ENCODE assay signal across 1 cellular context in genomic region chr1:36397378-36398230, GRCh38.
TF ChIP-seq lines count a peak whose summit lies in the region.

TSS of gene LSM10 (minus strand) at chr1:36397908. CDS start at chr1:36394129, 3,779 bp downstream.

TF ChIP-seq in HepG2, 621 proteins besides CTCF, POLR2A, EP300 and RAD21 (continued from another document and continues in another):
- TF ChIP-seq ZNF646 (CRISPR knock-in tag; IDR thresholded peaks at IDR 0.05) (no peak), LCORL (IDR thresholded peaks at IDR 0.05) (no peak), LCORL (CRISPR knock-in tag; IDR thresholded peaks at IDR 0.05) (peak; percentile 74), ELF3 (CRISPR knock-in tag; IDR thresholded peaks at IDR 0.05) (no peak), ARHGAP35 (CRISPR knock-in tag; IDR thresholded peaks at IDR 0.05; ENCODE audit: borderline replicate concordance) (peak; percentile 19; the same call in 1 of the 2 replicates), ATF3 (CRISPR knock-in tag; IDR thresholded peaks at IDR 0.05) (no peak), ZNF367 (CRISPR knock-in tag; IDR thresholded peaks at IDR 0.05; ENCODE audit: borderline replicate concordance) (no peak; the same call in 1 of the 2 replicates), ZSCAN31 (CRISPR knock-in tag; IDR thresholded peaks at IDR 0.05; ENCODE audit: low read depth) (peak; percentile 87; the same call in 1 of the 2 replicates), DMAP1 (CRISPR knock-in tag; IDR thresholded peaks at IDR 0.05) (peak; percentile 68), KAT7 (CRISPR knock-in tag; IDR thresholded peaks at IDR 0.05; ENCODE audit: borderline replicate concordance) (no peak), IRF2 (CRISPR knock-in tag; IDR thresholded peaks at IDR 0.05) (peak; percentile 75; the same call in 1 of the 2 replicates), SRF (IDR thresholded peaks at IDR 0.05; ENCODE audit: low read depth, low read length) (no peak), ISL2 (CRISPR knock-in tag; IDR thresholded peaks at IDR 0.05) (peak; percentile 74; the same call in 1 of the 2 replicates), ZNF883 (CRISPR knock-in tag; IDR thresholded peaks at IDR 0.05; ENCODE audit: not compliant biosample characterization) (no peak), ZBTB10 (CRISPR knock-in tag; IDR thresholded peaks at IDR 0.05; ENCODE audit: borderline replicate concordance) (peak; percentile 56; the same call in 1 of the 2 replicates), RARG (CRISPR knock-in tag; IDR thresholded peaks at IDR 0.05; ENCODE audit: low read depth) (no peak), SALL1 (CRISPR knock-in tag; IDR thresholded peaks at IDR 0.05) (peak; percentile 67), MTF1 (CRISPR knock-in tag; IDR thresholded peaks at IDR 0.05) (peak; percentile 67; the same call in 1 of the 2 replicates), FLYWCH1 (CRISPR knock-in tag; IDR thresholded peaks at IDR 0.05) (no peak), ZNF292 (CRISPR knock-in tag; IDR thresholded peaks at IDR 0.05; ENCODE audit: borderline replicate concordance, low read depth) (peak; percentile 65; the same call in 1 of the 2 replicates), KMT2A (CRISPR knock-in tag; IDR thresholded peaks at IDR 0.05) (peak; percentile 71; the same call in 1 of the 2 replicates), FOXP1 (IDR thresholded peaks at IDR 0.05) (no peak), FOXP1 (CRISPR knock-in tag; IDR thresholded peaks at IDR 0.05) (0 out of 2 replicates have a peak, but pooled peaks have one; percentile 20), TGIF2 (CRISPR knock-in tag; IDR thresholded peaks at IDR 0.05) (0 out of 2 replicates have a peak, but pooled peaks have one; percentile 23)
- TF ChIP-seq, protein P1, sequence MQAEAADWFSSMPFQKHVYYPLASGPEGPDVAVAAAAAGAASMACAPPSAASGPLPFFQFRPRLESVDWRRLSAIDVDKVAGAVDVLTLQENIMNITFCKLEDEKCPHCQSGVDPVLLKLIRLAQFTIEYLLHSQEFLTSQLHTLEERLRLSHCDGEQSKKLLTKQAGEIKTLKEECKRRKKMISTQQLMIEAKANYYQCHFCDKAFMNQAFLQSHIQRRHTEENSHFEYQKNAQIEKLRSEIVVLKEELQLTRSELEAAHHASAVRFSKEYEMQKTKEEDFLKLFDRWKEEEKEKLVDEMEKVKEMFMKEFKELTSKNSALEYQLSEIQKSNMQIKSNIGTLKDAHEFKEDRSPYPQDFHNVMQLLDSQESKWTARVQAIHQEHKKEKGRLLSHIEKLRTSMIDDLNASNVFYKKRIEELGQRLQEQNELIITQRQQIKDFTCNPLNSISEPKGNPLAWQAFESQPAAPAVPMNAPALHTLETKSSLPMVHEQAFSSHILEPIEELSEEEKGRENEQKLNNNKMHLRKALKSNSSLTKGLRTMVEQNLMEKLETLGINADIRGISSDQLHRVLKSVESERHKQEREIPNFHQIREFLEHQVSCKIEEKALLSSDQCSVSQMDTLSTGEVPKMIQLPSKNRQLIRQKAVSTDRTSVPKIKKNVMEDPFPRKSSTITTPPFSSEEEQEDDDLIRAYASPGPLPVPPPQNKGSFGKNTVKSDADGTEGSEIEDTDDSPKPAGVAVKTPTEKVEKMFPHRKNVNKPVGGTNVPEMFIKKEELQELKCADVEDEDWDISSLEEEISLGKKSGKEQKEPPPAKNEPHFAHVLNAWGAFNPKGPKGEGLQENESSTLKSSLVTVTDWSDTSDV (CRISPR knock-in tag; IDR thresholded peaks at IDR 0.05): peak; percentile 92
- TF ChIP-seq, protein P2, sequence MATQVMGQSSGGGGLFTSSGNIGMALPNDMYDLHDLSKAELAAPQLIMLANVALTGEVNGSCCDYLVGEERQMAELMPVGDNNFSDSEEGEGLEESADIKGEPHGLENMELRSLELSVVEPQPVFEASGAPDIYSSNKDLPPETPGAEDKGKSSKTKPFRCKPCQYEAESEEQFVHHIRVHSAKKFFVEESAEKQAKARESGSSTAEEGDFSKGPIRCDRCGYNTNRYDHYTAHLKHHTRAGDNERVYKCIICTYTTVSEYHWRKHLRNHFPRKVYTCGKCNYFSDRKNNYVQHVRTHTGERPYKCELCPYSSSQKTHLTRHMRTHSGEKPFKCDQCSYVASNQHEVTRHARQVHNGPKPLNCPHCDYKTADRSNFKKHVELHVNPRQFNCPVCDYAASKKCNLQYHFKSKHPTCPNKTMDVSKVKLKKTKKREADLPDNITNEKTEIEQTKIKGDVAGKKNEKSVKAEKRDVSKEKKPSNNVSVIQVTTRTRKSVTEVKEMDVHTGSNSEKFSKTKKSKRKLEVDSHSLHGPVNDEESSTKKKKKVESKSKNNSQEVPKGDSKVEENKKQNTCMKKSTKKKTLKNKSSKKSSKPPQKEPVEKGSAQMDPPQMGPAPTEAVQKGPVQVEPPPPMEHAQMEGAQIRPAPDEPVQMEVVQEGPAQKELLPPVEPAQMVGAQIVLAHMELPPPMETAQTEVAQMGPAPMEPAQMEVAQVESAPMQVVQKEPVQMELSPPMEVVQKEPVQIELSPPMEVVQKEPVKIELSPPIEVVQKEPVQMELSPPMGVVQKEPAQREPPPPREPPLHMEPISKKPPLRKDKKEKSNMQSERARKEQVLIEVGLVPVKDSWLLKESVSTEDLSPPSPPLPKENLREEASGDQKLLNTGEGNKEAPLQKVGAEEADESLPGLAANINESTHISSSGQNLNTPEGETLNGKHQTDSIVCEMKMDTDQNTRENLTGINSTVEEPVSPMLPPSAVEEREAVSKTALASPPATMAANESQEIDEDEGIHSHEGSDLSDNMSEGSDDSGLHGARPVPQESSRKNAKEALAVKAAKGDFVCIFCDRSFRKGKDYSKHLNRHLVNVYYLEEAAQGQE (IDR thresholded peaks at IDR 0.05; ENCODE audit: borderline replicate concordance in 1 of 2, low read depth in 1 of 2, low read length in 2 of 2): peak in 1 of 2 experiments; percentile 19; a peak in 1 of 4 replicates
- TF ChIP-seq, protein P3, sequence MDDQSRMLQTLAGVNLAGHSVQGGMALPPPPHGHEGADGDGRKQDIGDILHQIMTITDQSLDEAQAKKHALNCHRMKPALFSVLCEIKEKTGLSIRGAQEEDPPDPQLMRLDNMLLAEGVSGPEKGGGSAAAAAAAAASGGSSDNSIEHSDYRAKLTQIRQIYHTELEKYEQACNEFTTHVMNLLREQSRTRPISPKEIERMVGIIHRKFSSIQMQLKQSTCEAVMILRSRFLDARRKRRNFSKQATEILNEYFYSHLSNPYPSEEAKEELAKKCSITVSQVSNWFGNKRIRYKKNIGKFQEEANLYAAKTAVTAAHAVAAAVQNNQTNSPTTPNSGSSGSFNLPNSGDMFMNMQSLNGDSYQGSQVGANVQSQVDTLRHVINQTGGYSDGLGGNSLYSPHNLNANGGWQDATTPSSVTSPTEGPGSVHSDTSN (CRISPR knock-in tag; IDR thresholded peaks at IDR 0.05; ENCODE audit: borderline replicate concordance): 0 out of 2 replicates have a peak, but pooled peaks have one; percentile 22
- TF ChIP-seq, protein P4, sequence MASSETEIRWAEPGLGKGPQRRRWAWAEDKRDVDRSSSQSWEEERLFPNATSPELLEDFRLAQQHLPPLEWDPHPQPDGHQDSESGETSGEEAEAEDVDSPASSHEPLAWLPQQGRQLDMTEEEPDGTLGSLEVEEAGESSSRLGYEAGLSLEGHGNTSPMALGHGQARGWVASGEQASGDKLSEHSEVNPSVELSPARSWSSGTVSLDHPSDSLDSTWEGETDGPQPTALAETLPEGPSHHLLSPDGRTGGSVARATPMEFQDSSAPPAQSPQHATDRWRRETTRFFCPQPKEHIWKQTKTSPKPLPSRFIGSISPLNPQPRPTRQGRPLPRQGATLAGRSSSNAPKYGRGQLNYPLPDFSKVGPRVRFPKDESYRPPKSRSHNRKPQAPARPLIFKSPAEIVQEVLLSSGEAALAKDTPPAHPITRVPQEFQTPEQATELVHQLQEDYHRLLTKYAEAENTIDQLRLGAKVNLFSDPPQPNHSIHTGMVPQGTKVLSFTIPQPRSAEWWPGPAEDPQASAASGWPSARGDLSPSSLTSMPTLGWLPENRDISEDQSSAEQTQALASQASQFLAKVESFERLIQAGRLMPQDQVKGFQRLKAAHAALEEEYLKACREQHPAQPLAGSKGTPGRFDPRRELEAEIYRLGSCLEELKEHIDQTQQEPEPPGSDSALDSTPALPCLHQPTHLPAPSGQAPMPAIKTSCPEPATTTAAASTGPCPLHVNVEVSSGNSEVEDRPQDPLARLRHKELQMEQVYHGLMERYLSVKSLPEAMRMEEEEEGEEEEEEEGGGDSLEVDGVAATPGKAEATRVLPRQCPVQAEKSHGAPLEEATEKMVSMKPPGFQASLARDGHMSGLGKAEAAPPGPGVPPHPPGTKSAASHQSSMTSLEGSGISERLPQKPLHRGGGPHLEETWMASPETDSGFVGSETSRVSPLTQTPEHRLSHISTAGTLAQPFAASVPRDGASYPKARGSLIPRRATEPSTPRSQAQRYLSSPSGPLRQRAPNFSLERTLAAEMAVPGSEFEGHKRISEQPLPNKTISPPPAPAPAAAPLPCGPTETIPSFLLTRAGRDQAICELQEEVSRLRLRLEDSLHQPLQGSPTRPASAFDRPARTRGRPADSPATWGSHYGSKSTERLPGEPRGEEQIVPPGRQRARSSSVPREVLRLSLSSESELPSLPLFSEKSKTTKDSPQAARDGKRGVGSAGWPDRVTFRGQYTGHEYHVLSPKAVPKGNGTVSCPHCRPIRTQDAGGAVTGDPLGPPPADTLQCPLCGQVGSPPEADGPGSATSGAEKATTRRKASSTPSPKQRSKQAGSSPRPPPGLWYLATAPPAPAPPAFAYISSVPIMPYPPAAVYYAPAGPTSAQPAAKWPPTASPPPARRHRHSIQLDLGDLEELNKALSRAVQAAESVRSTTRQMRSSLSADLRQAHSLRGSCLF (CRISPR knock-in tag; IDR thresholded peaks at IDR 0.05; ENCODE audit: borderline replicate concordance): peak; percentile 55; the same call in 1 of the 2 replicates
- TF ChIP-seq, protein P5, sequence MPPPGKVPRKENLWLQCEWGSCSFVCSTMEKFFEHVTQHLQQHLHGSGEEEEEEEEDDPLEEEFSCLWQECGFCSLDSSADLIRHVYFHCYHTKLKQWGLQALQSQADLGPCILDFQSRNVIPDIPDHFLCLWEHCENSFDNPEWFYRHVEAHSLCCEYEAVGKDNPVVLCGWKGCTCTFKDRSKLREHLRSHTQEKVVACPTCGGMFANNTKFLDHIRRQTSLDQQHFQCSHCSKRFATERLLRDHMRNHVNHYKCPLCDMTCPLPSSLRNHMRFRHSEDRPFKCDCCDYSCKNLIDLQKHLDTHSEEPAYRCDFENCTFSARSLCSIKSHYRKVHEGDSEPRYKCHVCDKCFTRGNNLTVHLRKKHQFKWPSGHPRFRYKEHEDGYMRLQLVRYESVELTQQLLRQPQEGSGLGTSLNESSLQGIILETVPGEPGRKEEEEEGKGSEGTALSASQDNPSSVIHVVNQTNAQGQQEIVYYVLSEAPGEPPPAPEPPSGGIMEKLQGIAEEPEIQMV (CRISPR knock-in tag; IDR thresholded peaks at IDR 0.05; ENCODE audit: low read depth): no peak
